ENCODE assay signal across 21 cellular contexts in the genomic region with DNA sequence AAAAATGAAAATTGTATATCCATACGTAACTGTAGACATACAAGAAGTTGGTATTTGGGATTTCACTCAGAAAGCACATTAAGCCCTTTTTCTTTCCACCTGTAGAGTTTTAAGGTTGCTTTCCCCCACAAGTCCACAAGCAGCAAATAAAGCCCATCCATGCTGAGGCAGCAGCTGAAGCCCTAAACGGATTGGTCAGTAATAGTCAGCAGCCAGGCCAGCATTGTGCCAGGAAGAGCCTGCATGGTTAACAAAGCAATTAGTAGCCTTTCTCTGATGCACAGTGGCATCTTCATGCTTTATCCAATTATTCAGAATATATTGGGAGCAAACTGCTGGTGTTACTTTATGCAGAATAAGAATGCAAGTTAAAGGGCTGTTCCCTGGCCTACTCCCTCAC. TPM values are rescaled to one million over a fixed set of nuclear protein-coding genes. Genes with fewer than 3 reads are reported as not detected.
"Had no signal": no experiment of that assay in that cellular context is flagged by ENCODE, and none has a peak within 500 bp of the region (broad histone marks: within the 10 kb centered on the region; RNA-seq: fewer than 3 reads in every experiment).

No MANE protein-coding gene starts in this region.

- H3K4me1 ChIP-seq: body of pancreas, lower lobe of right lung had no signal

- H3K36me3 Mint-ChIP-seq: activated naive CD4-positive, alpha-beta T cell treated with anti-CD3 and anti-CD28 coated beads, Interleukin-2, amount 50 U/mL, for 24 hours; immature natural killer cell had no signal

- DNase-seq: activated CD4-positive, alpha-beta T cell treated with anti-CD3 and anti-CD28 coated beads, Interleukin-2, amount 10 ng/mL, durations not matched to agents 7 days and 5 days; activated CD8-positive, alpha-beta T cell treated with anti-CD3 and anti-CD28 coated beads, Interleukin-2, amount 10 ng/mL, durations not matched to agents 7 days and 5 days; activated gamma-delta T cell; anterior cingulate cortex; body of pancreas; erythroblast; foreskin fibroblast; immature natural killer cell; lower lobe of right lung; naive thymus-derived CD8-positive, alpha-beta T cell; small intestine; stimulated activated CD4-positive, alpha-beta T cell treated with anti-CD3 and anti-CD28 coated beads, Interleukin-2, amount 100 ng/mL, for 24 hours; stimulated activated naive CD4-positive, alpha-beta T cell had no signal

- H3K4me3 Mint-ChIP-seq: activated CD4-positive, alpha-beta T cell treated with anti-CD3 and anti-CD28 coated beads, Interleukin-2, amount 10 ng/mL, durations not matched to agents 7 days and 5 days; activated CD8-positive, alpha-beta T cell treated with anti-CD3 and anti-CD28 coated beads, Interleukin-2, amount 10 ng/mL, durations not matched to agents 7 days and 5 days; activated naive CD4-positive, alpha-beta T cell treated with anti-CD3 and anti-CD28 coated beads, Interleukin-2, amount 50 U/mL, for 24 hours; activated T-helper 1 cell treated with anti-CD3 and anti-CD28 coated beads, Interleukin-12 subunit alpha, Interleukin-12 subunit beta, Interleukin-2, Interleukin-4 antibody, amounts not matched to agents 30 ng/mL and 10 ng/mL and 1 ng/mL, durations not matched to agents 14 hours and 24 hours and 36 hours; immature natural killer cell; naive thymus-derived CD8-positive, alpha-beta T cell; type B pancreatic cell had no signal

- H3K9me3 ChIP-seq: body of pancreas, lower lobe of right lung, thoracic aorta, vagina had no signal

- H3K4me3 ChIP-seq: body of pancreas, lower lobe of right lung, thoracic aorta, vagina had no signal

- H3K27me3 ChIP-seq: body of pancreas, vagina had no signal

- H3K27ac Mint-ChIP-seq: activated CD4-positive, alpha-beta T cell treated with anti-CD3 and anti-CD28 coated beads, Interleukin-2, amount 10 ng/mL, durations not matched to agents 7 days and 5 days; activated CD8-positive, alpha-beta T cell treated with anti-CD3 and anti-CD28 coated beads, Interleukin-2, amount 10 ng/mL, durations not matched to agents 7 days and 5 days; activated naive CD4-positive, alpha-beta T cell treated with anti-CD3 and anti-CD28 coated beads, Interleukin-2, amount 50 U/mL, for 24 hours; activated T-helper 1 cell treated with anti-CD3 and anti-CD28 coated beads, Interleukin-12 subunit alpha, Interleukin-12 subunit beta, Interleukin-2, Interleukin-4 antibody, amounts not matched to agents 30 ng/mL and 10 ng/mL and 1 ng/mL, durations not matched to agents 14 hours and 24 hours and 36 hours; immature natural killer cell; type B pancreatic cell had no signal

- ATAC-seq: activated CD4-positive, CD25-positive, alpha-beta regulatory T cell treated with anti-CD3 and anti-CD28 coated beads, Interleukin-2, amount 50 U/mL, for 24 hours; activated CD8-positive, alpha-beta T cell treated with anti-CD3 and anti-CD28 coated beads, Interleukin-2, amount 10 ng/mL, durations not matched to agents 7 days and 5 days; body of pancreas; left lobe of liver; lower lobe of right lung; naive thymus-derived CD8-positive, alpha-beta T cell; sciatic nerve had no signal

- H3K27ac ChIP-seq: body of pancreas, lower lobe of right lung, thoracic aorta, vagina had no signal

- H3K9me3 Mint-ChIP-seq: activated CD4-positive, alpha-beta T cell treated with anti-CD3 and anti-CD28 coated beads, Interleukin-2, amount 10 ng/mL, durations not matched to agents 7 days and 5 days; activated naive CD4-positive, alpha-beta T cell treated with anti-CD3 and anti-CD28 coated beads, Interleukin-2, amount 50 U/mL, for 24 hours; activated T-helper 1 cell treated with anti-CD3 and anti-CD28 coated beads, Interleukin-12 subunit alpha, Interleukin-12 subunit beta, Interleukin-2, Interleukin-4 antibody, amounts not matched to agents 30 ng/mL and 10 ng/mL and 1 ng/mL, durations not matched to agents 14 hours and 24 hours and 36 hours; naive thymus-derived CD8-positive, alpha-beta T cell; type B pancreatic cell had no signal

- H3K4me1 Mint-ChIP-seq: activated CD4-positive, alpha-beta T cell treated with anti-CD3 and anti-CD28 coated beads, Interleukin-2, amount 10 ng/mL, durations not matched to agents 7 days and 5 days; activated naive CD4-positive, alpha-beta T cell treated with anti-CD3 and anti-CD28 coated beads, Interleukin-2, amount 50 U/mL, for 24 hours; immature natural killer cell had no signal

- H3K36me3 ChIP-seq: lower lobe of right lung had no signal

RNA-seq across cellular contexts. Expression of a gene that starts 16.2 kb away (rescaled TPM):
- total RNA-seq: activated T-helper 1 cell treated with anti-CD3 and anti-CD28 coated beads, Interleukin-12 subunit alpha, Interleukin-12 subunit beta, Interleukin-2, Interleukin-4 antibody, amounts not matched to agents 30 ng/mL and 10 ng/mL and 1 ng/mL, durations not matched to agents 14 hours and 24 hours and 36 hours had no signal
